Comparison of ENCODE assay signal across 8 cellular contexts in genomic region chr11:18720811-18721575, GRCh38. TPM values are rescaled to one million over a fixed set of nuclear protein-coding genes. Genes with fewer than 3 reads are reported as not detected.
DNase-seq lines count a peak whose midpoint lies in the region; ATAC-seq and TF ChIP-seq lines count a peak whose summit lies in the region.

No MANE protein-coding gene starts in this region.

- CTCF ChIA-PET in activated CD8-positive, alpha-beta T cell treated with anti-CD3 and anti-CD28 coated beads, Interleukin-2, amount 10 ng/mL, durations not matched to agents 7 days and 5 days (lab: Charles Lee): interaction anchor here (0.8 to 3.9 kb wide), 34 partner anchors 8 to 605 kb away, joined by 3 to 42 read pairs (median 6); partner anchors contain the start of genes SPTY2D1, TMEM86A and TSG101

- H3K36me3 Mint-ChIP-seq in HFFc6 (ENCODE audit: low read depth): no peaks in the 10 kb centered on the region
- H3K36me3 Mint-ChIP-seq in activated CD8-positive, alpha-beta T cell treated with anti-CD3 and anti-CD28 coated beads, Interleukin-2, amount 10 ng/mL, durations not matched to agents 7 days and 5 days (ENCODE audit: low read depth): no peaks in the 10 kb centered on the region
- H3K36me3 Mint-ChIP-seq in memory B cell: no peaks in the 10 kb centered on the region

- H3K27ac Mint-ChIP-seq in HFFc6 (no peak overlapping the region; the same call in 1 of the 2 replicates), memory B cell (peak overlapping the region; percentile 40)
- H3K27ac Mint-ChIP-seq in activated CD8-positive, alpha-beta T cell treated with anti-CD3 and anti-CD28 coated beads, Interleukin-2, amount 10 ng/mL, durations not matched to agents 7 days and 5 days: no peak overlapping the region

- H3K4me1 Mint-ChIP-seq in HFFc6 (ENCODE audit: low read depth): peaks cover 20% of the 10 kb centered on the region
- H3K4me1 Mint-ChIP-seq in activated CD8-positive, alpha-beta T cell treated with anti-CD3 and anti-CD28 coated beads, Interleukin-2, amount 10 ng/mL, durations not matched to agents 7 days and 5 days (ENCODE audit: low read depth): peaks cover 12% of the 10 kb centered on the region
- H3K4me1 Mint-ChIP-seq in memory B cell: peaks cover 5% of the 10 kb centered on the region

- DNase-seq in HFFc6: peak; percentile 31
- DNase-seq in NCI-H2196 (lab: John Stamatoyannopoulos, UW; ENCODE audit: unreplicated experiment): peak; percentile 56
- DNase-seq in activated CD8-positive, alpha-beta T cell treated with anti-CD3 and anti-CD28 coated beads, Interleukin-2, amount 10 ng/mL, durations not matched to agents 7 days and 5 days: peak; percentile 83
- DNase-seq in effector CD8-positive, alpha-beta T cell (lab: John Stamatoyannopoulos, UW): peak; percentile 84
- peak; percentile 59 to 68 for DNase-seq in memory B cell (ENCODE audit: low spot score in 2 of 2)
- peak; percentile 52 to 83 (median 58) for DNase-seq in stimulated activated CD4-positive, alpha-beta T cell treated with anti-CD3 and anti-CD28 coated beads, TNF-alpha, amount 100 ng/mL, for 48 hours (ENCODE audit: low read depth in 3 of 3)
- no peak for DNase-seq in cortex of kidney (lab: John Stamatoyannopoulos, UW)

- H3K4me3 Mint-ChIP-seq in HFFc6 (peak overlapping the region; percentile 86), memory B cell (peak overlapping the region; percentile 90)
- peak overlapping the region; percentile 79 for H3K4me3 Mint-ChIP-seq in activated CD8-positive, alpha-beta T cell treated with anti-CD3 and anti-CD28 coated beads, Interleukin-2, amount 10 ng/mL, durations not matched to agents 7 days and 5 days

- POLR2A ChIA-PET in activated CD8-positive, alpha-beta T cell treated with anti-CD3 and anti-CD28 coated beads, Interleukin-2, amount 10 ng/mL, durations not matched to agents 7 days and 5 days (lab: Charles Lee): no interaction called here

- no peaks in the 10 kb centered on the region for H3K9me3 Mint-ChIP-seq in HFFc6
- no peaks in the 10 kb centered on the region for H3K9me3 Mint-ChIP-seq in activated CD8-positive, alpha-beta T cell treated with anti-CD3 and anti-CD28 coated beads, Interleukin-2, amount 10 ng/mL, durations not matched to agents 7 days and 5 days (ENCODE audit: insufficient read depth)
- H3K9me3 Mint-ChIP-seq in memory B cell: no peaks in the 10 kb centered on the region

- peak overlapping the region; percentile 40; the same call in 1 of the 2 replicates for H3K4me3 ChIP-seq in GM08714 (ENCODE audit: low read length)

- H3K27me3 Mint-ChIP-seq in HFFc6 (ENCODE audit: insufficient read depth) (peaks cover 17% of the 10 kb centered on the region), memory B cell (peaks cover 6% of the 10 kb centered on the region)
- H3K27me3 Mint-ChIP-seq in activated CD8-positive, alpha-beta T cell treated with anti-CD3 and anti-CD28 coated beads, Interleukin-2, amount 10 ng/mL, durations not matched to agents 7 days and 5 days (ENCODE audit: low read depth): peaks cover 16% of the 10 kb centered on the region

- peak; percentile 95 for ATAC-seq in activated CD8-positive, alpha-beta T cell treated with anti-CD3 and anti-CD28 coated beads, Interleukin-2, amount 10 ng/mL, durations not matched to agents 7 days and 5 days
- peak; percentile 85 for ATAC-seq in memory B cell (ENCODE audit: low read depth)

- no peak for TF ChIP-seq CTCF in HFFc6 (IDR thresholded peaks at IDR 0.05)

RNA-seq across cellular contexts. Expression of gene IGSF22, which starts 5.0 kb away (rescaled TPM):
- not detected for total RNA-seq in HFFc6 (2021; fragmentation: NEBNext Ultra II Directional; extraction: Animal tissue kit (Norgen Biotek cat#: 25700))
- not detected for total RNA-seq in activated CD8-positive, alpha-beta T cell treated with anti-CD3 and anti-CD28 coated beads, Interleukin-2, amount 10 ng/mL, durations not matched to agents 7 days and 5 days

RNA-seq across cellular contexts. Expression of gene TMEM86A, which starts 22.4 kb away (rescaled TPM):
- total RNA-seq in HFFc6 (2021; fragmentation: NEBNext Ultra II Directional; extraction: Animal tissue kit (Norgen Biotek cat#: 25700)): under 1 TPM; 0.23 to 0.61 (median 0.41) TPM
- under 1 TPM; 0.26 to 0.52 TPM for total RNA-seq in activated CD8-positive, alpha-beta T cell treated with anti-CD3 and anti-CD28 coated beads, Interleukin-2, amount 10 ng/mL, durations not matched to agents 7 days and 5 days
